ENCODE assay signal across 26 cellular contexts in the genomic region with DNA sequence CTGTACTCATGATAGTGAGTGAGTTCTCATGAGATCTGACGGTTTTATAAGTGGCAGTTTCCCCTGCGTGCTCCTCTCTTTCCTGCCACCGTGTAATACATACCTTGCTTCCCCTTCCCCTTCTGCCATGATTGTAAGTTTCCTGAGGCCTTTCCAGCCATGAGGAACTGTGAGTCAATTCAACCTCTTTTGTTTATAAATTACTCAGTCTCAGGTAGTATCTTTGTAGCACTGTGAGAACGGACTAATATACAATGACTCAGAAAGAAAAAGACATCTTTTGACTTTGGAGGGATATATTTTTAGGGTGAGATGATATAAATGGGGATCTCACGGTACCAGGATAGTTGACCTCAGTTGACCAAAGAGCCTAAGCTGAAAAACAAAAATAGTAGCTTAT.
DNase-seq lines count a peak whose midpoint lies in the region; ATAC-seq and TF ChIP-seq lines count a peak whose summit lies in the region.
"Had no signal": no experiment of that assay in that cellular context is flagged by ENCODE, and none has a peak within 500 bp of the region (broad histone marks: within the 10 kb centered on the region; RNA-seq: fewer than 3 reads in every experiment).

No MANE protein-coding gene starts in this region.

- H3K27ac ChIP-seq in epithelial cell of prostate, result peak overlapping the region; percentile 38
- H3K27ac ChIP-seq: esophagus muscularis mucosa, left ventricle myocardium inferior had no signal

- DNase-seq in epithelial cell of prostate (ENCODE audit: low read depth, low spot score), result no peak
- DNase-seq in activated CD8-positive, alpha-beta memory T cell treated with anti-CD3 and anti-CD28 coated beads for 24 hours, result no peak
- no peak for DNase-seq in DMS114 treated with DMSO at 0.1 percent for 48 hours (lab: John Stamatoyannopoulos, UW; ENCODE audit: unreplicated experiment)
- no peak for DNase-seq in Calu3
- DNase-seq: activated CD4-positive, alpha-beta T cell treated with anti-CD3 and anti-CD28 coated beads for 1 hour; activated CD8-positive, alpha-beta T cell treated with anti-CD3 and anti-CD28 coated beads, Interleukin-2, amount 10 ng/mL, durations not matched to agents 7 days and 5 days; BE2C; DMS79 treated with DMSO at 0.1 percent for 48 hours; effector memory CD4-positive, alpha-beta T cell; H9; hypothalamus; Kasumi-1; left ventricle myocardium inferior; naive thymus-derived CD4-positive, alpha-beta T cell; NCI-H1694 treated with DMSO at 0.1 percent for 48 hours; NCI-H69; occipital lobe; stimulated activated CD8-positive, alpha-beta memory T cell treated with anti-CD3 and anti-CD28 coated beads, Interleukin-4, amount 100 ng/mL, for 48 hours; T-helper 1 cell had no signal

- no peaks in the 10 kb centered on the region for H3K27me3 Mint-ChIP-seq in Calu3 (ENCODE audit: unreplicated experiment)

- ATAC-seq in GM18502 (IDR thresholded peaks at IDR 0.05; ENCODE audit: poor library complexity, unreplicated experiment) (peak; percentile 56), GM21576 (IDR thresholded peaks at IDR 0.05; ENCODE audit: unreplicated experiment) (peak; percentile 59), HG03442 (IDR thresholded peaks at IDR 0.05; ENCODE audit: unreplicated experiment) (peak; percentile 51), HG03520 (IDR thresholded peaks at IDR 0.05; ENCODE audit: unreplicated experiment) (no peak)
- ATAC-seq: activated CD8-positive, alpha-beta T cell treated with anti-CD3 and anti-CD28 coated beads, Interleukin-2, amount 10 ng/mL, durations not matched to agents 7 days and 5 days; naive thymus-derived CD4-positive, alpha-beta T cell had no signal

- peaks cover 24% of the 10 kb centered on the region for H3K4me1 Mint-ChIP-seq in Calu3 (ENCODE audit: low read depth, unreplicated experiment)
- H3K4me1 Mint-ChIP-seq: brain, H9 had no signal

- no peak overlapping the region for H3K27ac Mint-ChIP-seq in Calu3 (ENCODE audit: unreplicated experiment)
- H3K27ac Mint-ChIP-seq: activated CD8-positive, alpha-beta T cell treated with anti-CD3 and anti-CD28 coated beads, Interleukin-2, amount 10 ng/mL, durations not matched to agents 7 days and 5 days; brain; H9; mesothelial cell of epicardium; naive thymus-derived CD4-positive, alpha-beta T cell had no signal

- H3K36me3 Mint-ChIP-seq in Calu3 (ENCODE audit: insufficient read depth, unreplicated experiment), result peaks cover 6% of the 10 kb centered on the region
- H3K36me3 Mint-ChIP-seq: brain, mesothelial cell of epicardium had no signal

- no peak overlapping the region for H3K4me3 Mint-ChIP-seq in Calu3 (ENCODE audit: low read depth, unreplicated experiment)
- H3K4me3 Mint-ChIP-seq: activated CD8-positive, alpha-beta T cell treated with anti-CD3 and anti-CD28 coated beads, Interleukin-2, amount 10 ng/mL, durations not matched to agents 7 days and 5 days; brain; H9; mesothelial cell of epicardium; naive thymus-derived CD4-positive, alpha-beta T cell had no signal

- intact Hi-C loops in Calu3 (cut with micrococcal nuclease; ENCODE audit: unreplicated experiment), result no loop called here

- BruUV-seq in Calu3 (replicated peaks; lab: Mats Ljungman, UMichigan), result no TSS peak

- CTCF ChIA-PET in Calu3 (lab: Charles Lee), result no interaction called here

- no peak for TF ChIP-seq CTCF in Calu3 (IDR thresholded peaks at IDR 0.05; ENCODE audit: unreplicated experiment)

- no peaks in the 10 kb centered on the region for H3K9me3 Mint-ChIP-seq in Calu3 (ENCODE audit: low read depth, unreplicated experiment)
- H3K9me3 Mint-ChIP-seq: H9 had no signal
